In genomic region chr3:185270262-185270955, GRCh38 we compare ENCODE assay signal across 9 cellular contexts. TPM values are rescaled to one million over a fixed set of nuclear protein-coding genes. Genes with fewer than 3 reads are reported as not detected.
DNase-seq lines count a peak whose midpoint lies in the region; FAIRE-seq and TF ChIP-seq lines count a peak whose summit lies in the region.
"Had no signal": no experiment of that assay in that cellular context is flagged by ENCODE, and none has a peak within 500 bp of the region (broad histone marks: within the 10 kb centered on the region; RNA-seq: fewer than 3 reads in every experiment).

No MANE protein-coding gene starts in this region.

- no peak overlapping the region for H4K91ac ChIP-seq in mesenchymal stem cell (ENCODE audit: low read length)

- no peaks in the 10 kb centered on the region for H3K9me3 ChIP-seq in mesenchymal stem cell (ENCODE audit: control insufficient read depth, low read length)
- no peaks in the 10 kb centered on the region for H3K9me3 ChIP-seq in smooth muscle cell (replicated peaks; ENCODE audit: low read depth)

- H3K14ac ChIP-seq in mesenchymal stem cell (ENCODE audit: low read length in 2 of 2): no peak overlapping the region

- no peak overlapping the region for H2BK15ac ChIP-seq in mesenchymal stem cell (ENCODE audit: low read depth, poor library complexity, severe bottlenecking)

- no peak overlapping the region for H3K18ac ChIP-seq in mesenchymal stem cell (ENCODE audit: low read depth in 1 of 2, low read length in 2 of 2)

- H3K9ac ChIP-seq in mesenchymal stem cell (ENCODE audit: low read length) (no peak overlapping the region), smooth muscle cell (ENCODE audit: low read depth) (no peak overlapping the region)

- no peak overlapping the region for H3K4me3 ChIP-seq in AG04449 (ENCODE audit: low read depth, low read length)
- no peak overlapping the region for H3K4me3 ChIP-seq in brain microvascular endothelial cell (ENCODE audit: low read depth, low read length)
- no peak overlapping the region for H3K4me3 ChIP-seq in mesenchymal stem cell (ENCODE audit: insufficient read depth in 1 of 2, low read depth in 1 of 2, low read length in 2 of 2)
- H3K4me3 ChIP-seq in smooth muscle cell: no peak overlapping the region

- H3K4me2 ChIP-seq in mesenchymal stem cell (ENCODE audit: low read length, poor library complexity, severe bottlenecking) (no peak overlapping the region), smooth muscle cell (no peak overlapping the region)

- H3K27ac ChIP-seq in brain microvascular endothelial cell: no peak overlapping the region
- no peak overlapping the region for H3K27ac ChIP-seq in mesenchymal stem cell (ENCODE audit: low read length, poor library complexity, severe bottlenecking)
- H3K27ac ChIP-seq in smooth muscle cell (ENCODE audit: low read depth): no peak overlapping the region

- no peaks in the 10 kb centered on the region for H4K20me1 ChIP-seq in smooth muscle cell (ENCODE audit: low read depth)

- H2AFZ ChIP-seq in mesenchymal stem cell (ENCODE audit: low read depth, low read length) (no peak overlapping the region), smooth muscle cell (ENCODE audit: low read depth) (no peak overlapping the region)

- in situ Hi-C loops in brain microvascular endothelial cell (cut with HindIII; ENCODE audit: low pct_ligation_motif_present, low sequenced_read_pairs): no loop called here

- H2AK5ac ChIP-seq in mesenchymal stem cell (ENCODE audit: low read length, severe bottlenecking): no peak overlapping the region

- no peaks in the 10 kb centered on the region for H3K27me3 ChIP-seq in brain microvascular endothelial cell (replicated peaks)
- peaks cover 8 to 48% of the 10 kb centered on the region in 2 experiments for H3K27me3 ChIP-seq in mesenchymal stem cell (ENCODE audit: control insufficient read depth in 1 of 2, insufficient read depth in 1 of 2, low read length in 2 of 2)
- peaks cover 27% of the 10 kb centered on the region for H3K27me3 ChIP-seq in smooth muscle cell (ENCODE audit: low read depth)

- H3K79me1 ChIP-seq in mesenchymal stem cell (replicated peaks; ENCODE audit: low read length, poor library complexity, severe bottlenecking): no peaks in the 10 kb centered on the region

- no peaks in the 10 kb centered on the region for H3K79me2 ChIP-seq in smooth muscle cell (ENCODE audit: low read depth)

- H2BK5ac ChIP-seq in mesenchymal stem cell (ENCODE audit: low read depth, low read length, poor library complexity, severe bottlenecking): no peak overlapping the region

- no peak overlapping the region for H3K23ac ChIP-seq in mesenchymal stem cell (ENCODE audit: low read length in 2 of 2)

- no peak for FAIRE-seq in GM19239 (lab: Jason Lieb, UNC)
- FAIRE-seq: colon had no signal

- H3K4me1 ChIP-seq in mesenchymal stem cell (ENCODE audit: control insufficient read depth, insufficient read depth, low read depth, low read length) (no peaks in the 10 kb centered on the region), smooth muscle cell (ENCODE audit: low read depth) (no peaks in the 10 kb centered on the region)

- no peak overlapping the region for H3K4ac ChIP-seq in mesenchymal stem cell (ENCODE audit: low read depth in 1 of 2, low read length in 2 of 2)

- DNase-seq in AG04449 (ENCODE audit: low read depth, low spot score): no peak
- DNase-seq in GM19239 (ENCODE audit: insufficient read length, low spot score): peak; percentile 15
- peak; percentile 23 for DNase-seq in NCI-H2227 treated with DMSO at 0.1 percent for 48 hours (lab: John Stamatoyannopoulos, UW)
- DNase-seq in brain microvascular endothelial cell: peak; percentile 41
- DNase-seq in mesenchymal stem cell: peak; percentile 15
- no peak for DNase-seq in smooth muscle cell (lab: John Stamatoyannopoulos, UW; ENCODE audit: unreplicated experiment)
- DNase-seq in hippocampal formation (lab: John Stamatoyannopoulos, UW): no peak
- no peak for DNase-seq in GM19238 (ENCODE audit: insufficient read length, low spot score)

- no peaks in the 10 kb centered on the region for H3F3A ChIP-seq in smooth muscle cell (ENCODE audit: low read depth)

- no peak overlapping the region for H2BK120ac ChIP-seq in mesenchymal stem cell (ENCODE audit: low read depth, low read length)

- peak; percentile 64 for TF ChIP-seq CTCF in AG04449 (IDR thresholded peaks at IDR 0.05; ENCODE audit: insufficient read depth, low read length, missing control alignments)
- peak; percentile 73 for TF ChIP-seq CTCF in brain microvascular endothelial cell (IDR thresholded peaks at IDR 0.05; ENCODE audit: low read depth, low read length, missing control alignments)
- TF ChIP-seq CTCF in smooth muscle cell (IDR thresholded peaks at IDR 0.05; ENCODE audit: borderline replicate concordance, insufficient read depth, poor library complexity, severe bottlenecking): no peak

- no peaks in the 10 kb centered on the region for H3K36me3 ChIP-seq in brain microvascular endothelial cell (replicated peaks)
- no peaks in the 10 kb centered on the region for H3K36me3 ChIP-seq in mesenchymal stem cell (ENCODE audit: control insufficient read depth in 1 of 2, insufficient read depth in 2 of 2, low read depth in 1 of 2, low read length in 2 of 2)
- H3K36me3 ChIP-seq in smooth muscle cell (ENCODE audit: low read depth): no peaks in the 10 kb centered on the region

- CTCF ChIA-PET in AG04449 (lab: Yijun Ruan, JAX): interaction anchor here (0.7 to 2.5 kb wide), 15 partner anchors 10 to 459 kb away, joined by 3 to 29 read pairs (median 4); partner anchors contain the start of genes EHHADH and VPS8

- WGBS in mesenchymal stem cell: 58% methylated on average over 4 of the region's 4 CpGs
- WGBS in smooth muscle cell (ENCODE audit: low lambda C conversion rate): 56% methylated on average over 4 of the region's 4 CpGs

- no peak overlapping the region for H2BK12ac ChIP-seq in mesenchymal stem cell (ENCODE audit: low read length in 2 of 2)

- POLR2A ChIA-PET in AG04449 (lab: Yijun Ruan, JAX): no interaction called here

- H4K8ac ChIP-seq in mesenchymal stem cell (ENCODE audit: low read length): no peak overlapping the region

RNA-seq across cellular contexts. Expression of gene EHHADH, which starts 16.6 kb away (rescaled TPM):
- polyA plus RNA-seq in mesenchymal stem cell (2013, experiment 1 of 2): 0.17 TPM
- polyA plus RNA-seq in mesenchymal stem cell (2013, experiment 2 of 2): 0.15 TPM
- 2.7 and 3.7 TPM in 2 replicates for total RNA-seq in smooth muscle cell
- polyA plus RNA-seq in smooth muscle cell: 1.5 and 2.9 TPM in 2 replicates

Comparison
In these comparisons a context has a peak if more than half of its experiments do, and no peak if none do; other contexts are left out.
1. DNase-seq: peak in GM19239 (single experiment), NCI-H2227 treated with DMSO at 0.1 percent for 48 hours (single experiment), brain microvascular endothelial cell (single experiment) and mesenchymal stem cell (single experiment); none in AG04449 (single experiment), smooth muscle cell (single experiment), hippocampal formation (0 of 2) and GM19238 (single experiment).